In genomic region chr16:78198299-78198698, GRCh38 we compare ENCODE assay signal across 18 cellular contexts.
"Had no signal": no experiment of that assay in that cellular context is flagged by ENCODE, and none has a peak within 500 bp of the region (broad histone marks: within the 10 kb centered on the region; RNA-seq: fewer than 3 reads in every experiment).

No MANE protein-coding gene starts in this region.

- FAIRE-seq: colon, endothelial cell of umbilical vein, frontal cortex had no signal

- ATAC-seq: activated T-cell treated with anti-CD3 and anti-CD28 coated beads, Interleukin-2, amount 50 U/mL, for 72 hours; effector memory CD8-positive, alpha-beta T cell; esophagus mucosa; natural killer cell had no signal

- DNase-seq: activated CD4-positive, alpha-beta memory T cell treated with anti-CD3 and anti-CD28 coated beads, Interleukin-2, amount 10 ng/mL, durations not matched to agents 7 days and 5 days; activated CD4-positive, alpha-beta T cell treated with anti-CD3 and anti-CD28 coated beads, Interleukin-2, amount 10 ng/mL, durations not matched to agents 24 days and 14 days; activated effector memory CD4-positive, alpha-beta T cell treated with Interleukin-2 at 50 U/mL for 16 hours; activated naive CD4-positive, alpha-beta T cell treated with anti-CD3 and anti-CD28 coated beads for 36 hours; activated naive CD8-positive, alpha-beta T cell treated with anti-CD3 and anti-CD28 coated beads, Interleukin-2, amount 10 ng/mL, durations not matched to agents 7 days and 5 days; activated T-cell treated with anti-CD3 and anti-CD28 coated beads, Interleukin-2, amount 50 U/mL, for 72 hours; amniotic stem cell; dorsolateral prefrontal cortex; effector memory CD8-positive, alpha-beta T cell; left ventricle myocardium inferior; natural killer cell; spleen; stimulated activated CD4-positive, alpha-beta T cell treated with anti-CD3 and anti-CD28 coated beads, Interleukin-4, amount 100 ng/mL, for 1 hour; stimulated activated naive CD4-positive, alpha-beta T cell had no signal
